1 cellular context compared by ENCODE assay signal in the genomic region with DNA sequence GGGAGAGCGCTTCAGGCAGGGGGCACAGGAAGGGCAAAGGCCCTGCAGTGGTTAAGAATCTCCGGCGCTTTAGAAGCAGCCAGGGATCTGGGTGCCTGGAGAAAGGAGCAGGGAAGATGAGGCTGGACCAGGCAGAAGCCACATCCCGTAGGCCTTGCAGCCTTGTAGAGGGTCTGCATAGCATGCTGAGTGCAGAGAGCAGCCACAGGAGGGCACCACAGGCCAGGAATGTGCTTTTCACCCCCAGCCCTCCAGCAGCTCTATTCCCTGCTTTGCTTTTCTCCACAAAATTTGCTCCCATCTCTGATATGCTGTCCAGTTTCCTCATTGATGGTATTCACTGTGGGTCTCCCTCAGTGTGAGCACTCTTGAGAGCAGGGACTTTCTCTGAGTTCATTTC.
TF ChIP-seq lines count a peak whose summit lies in the region.

No MANE protein-coding gene starts in this region.

TF ChIP-seq in HEK293, 187 proteins besides CTCF, POLR2A, EP300 and RAD21 (continued from another document):
- TF ChIP-seq, protein P1, sequence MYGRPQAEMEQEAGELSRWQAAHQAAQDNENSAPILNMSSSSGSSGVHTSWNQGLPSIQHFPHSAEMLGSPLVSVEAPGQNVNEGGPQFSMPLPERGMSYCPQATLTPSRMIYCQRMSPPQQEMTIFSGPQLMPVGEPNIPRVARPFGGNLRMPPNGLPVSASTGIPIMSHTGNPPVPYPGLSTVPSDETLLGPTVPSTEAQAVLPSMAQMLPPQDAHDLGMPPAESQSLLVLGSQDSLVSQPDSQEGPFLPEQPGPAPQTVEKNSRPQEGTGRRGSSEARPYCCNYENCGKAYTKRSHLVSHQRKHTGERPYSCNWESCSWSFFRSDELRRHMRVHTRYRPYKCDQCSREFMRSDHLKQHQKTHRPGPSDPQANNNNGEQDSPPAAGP (tag by site-specific recombination; IDR thresholded peaks at IDR 0.05) = no peak
- TF ChIP-seq, protein P2, sequence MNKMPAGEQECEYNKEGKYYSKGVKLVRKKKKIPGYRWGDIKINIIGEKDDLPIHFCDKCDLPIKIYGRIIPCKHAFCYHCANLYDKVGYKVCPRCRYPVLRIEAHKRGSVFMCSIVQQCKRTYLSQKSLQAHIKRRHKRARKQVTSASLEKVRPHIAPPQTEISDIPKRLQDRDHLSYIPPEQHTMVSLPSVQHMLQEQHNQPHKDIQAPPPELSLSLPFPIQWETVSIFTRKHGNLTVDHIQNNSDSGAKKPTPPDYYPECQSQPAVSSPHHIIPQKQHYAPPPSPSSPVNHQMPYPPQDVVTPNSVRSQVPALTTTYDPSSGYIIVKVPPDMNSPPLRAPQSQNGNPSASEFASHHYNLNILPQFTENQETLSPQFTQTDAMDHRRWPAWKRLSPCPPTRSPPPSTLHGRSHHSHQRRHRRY (tag by site-specific recombination; IDR thresholded peaks at IDR 0.05) = no peak
- TF ChIP-seq, protein P3, sequence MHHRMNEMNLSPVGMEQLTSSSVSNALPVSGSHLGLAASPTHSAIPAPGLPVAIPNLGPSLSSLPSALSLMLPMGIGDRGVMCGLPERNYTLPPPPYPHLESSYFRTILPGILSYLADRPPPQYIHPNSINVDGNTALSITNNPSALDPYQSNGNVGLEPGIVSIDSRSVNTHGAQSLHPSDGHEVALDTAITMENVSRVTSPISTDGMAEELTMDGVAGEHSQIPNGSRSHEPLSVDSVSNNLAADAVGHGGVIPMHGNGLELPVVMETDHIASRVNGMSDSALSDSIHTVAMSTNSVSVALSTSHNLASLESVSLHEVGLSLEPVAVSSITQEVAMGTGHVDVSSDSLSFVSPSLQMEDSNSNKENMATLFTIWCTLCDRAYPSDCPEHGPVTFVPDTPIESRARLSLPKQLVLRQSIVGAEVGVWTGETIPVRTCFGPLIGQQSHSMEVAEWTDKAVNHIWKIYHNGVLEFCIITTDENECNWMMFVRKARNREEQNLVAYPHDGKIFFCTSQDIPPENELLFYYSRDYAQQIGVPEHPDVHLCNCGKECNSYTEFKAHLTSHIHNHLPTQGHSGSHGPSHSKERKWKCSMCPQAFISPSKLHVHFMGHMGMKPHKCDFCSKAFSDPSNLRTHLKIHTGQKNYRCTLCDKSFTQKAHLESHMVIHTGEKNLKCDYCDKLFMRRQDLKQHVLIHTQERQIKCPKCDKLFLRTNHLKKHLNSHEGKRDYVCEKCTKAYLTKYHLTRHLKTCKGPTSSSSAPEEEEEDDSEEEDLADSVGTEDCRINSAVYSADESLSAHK (tag by site-specific recombination; IDR thresholded peaks at IDR 0.05) = no peak
- TF ChIP-seq KLF7 (tag by site-specific recombination; IDR thresholded peaks at IDR 0.05; ENCODE audit: borderline replicate concordance) = no peak
- no peak for TF ChIP-seq ZNF391 (tag by site-specific recombination; IDR thresholded peaks at IDR 0.05; ENCODE audit: borderline replicate concordance, low read depth)
- no peak for TF ChIP-seq ZNF629 (tag by site-specific recombination; IDR thresholded peaks at IDR 0.05)
- no peak for TF ChIP-seq ZNF239 (tag by site-specific recombination; IDR thresholded peaks at IDR 0.05)
- TF ChIP-seq, protein P4, sequence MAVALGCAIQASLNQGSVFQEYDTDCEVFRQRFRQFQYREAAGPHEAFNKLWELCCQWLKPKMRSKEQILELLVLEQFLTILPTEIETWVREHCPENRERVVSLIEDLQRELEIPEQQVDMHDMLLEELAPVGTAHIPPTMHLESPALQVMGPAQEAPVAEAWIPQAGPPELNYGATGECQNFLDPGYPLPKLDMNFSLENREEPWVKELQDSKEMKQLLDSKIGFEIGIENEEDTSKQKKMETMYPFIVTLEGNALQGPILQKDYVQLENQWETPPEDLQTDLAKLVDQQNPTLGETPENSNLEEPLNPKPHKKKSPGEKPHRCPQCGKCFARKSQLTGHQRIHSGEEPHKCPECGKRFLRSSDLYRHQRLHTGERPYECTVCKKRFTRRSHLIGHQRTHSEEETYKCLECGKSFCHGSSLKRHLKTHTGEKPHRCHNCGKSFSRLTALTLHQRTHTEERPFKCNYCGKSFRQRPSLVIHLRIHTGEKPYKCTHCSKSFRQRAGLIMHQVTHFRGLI (tag by site-specific recombination; IDR thresholded peaks at IDR 0.05) = no peak
- no peak for TF ChIP-seq ZNF211 (tag by site-specific recombination; IDR thresholded peaks at IDR 0.05; ENCODE audit: low read depth)
- peak; percentile 63 for TF ChIP-seq GLIS1 (tag by site-specific recombination; IDR thresholded peaks at IDR 0.05)
- TF ChIP-seq, protein P5, sequence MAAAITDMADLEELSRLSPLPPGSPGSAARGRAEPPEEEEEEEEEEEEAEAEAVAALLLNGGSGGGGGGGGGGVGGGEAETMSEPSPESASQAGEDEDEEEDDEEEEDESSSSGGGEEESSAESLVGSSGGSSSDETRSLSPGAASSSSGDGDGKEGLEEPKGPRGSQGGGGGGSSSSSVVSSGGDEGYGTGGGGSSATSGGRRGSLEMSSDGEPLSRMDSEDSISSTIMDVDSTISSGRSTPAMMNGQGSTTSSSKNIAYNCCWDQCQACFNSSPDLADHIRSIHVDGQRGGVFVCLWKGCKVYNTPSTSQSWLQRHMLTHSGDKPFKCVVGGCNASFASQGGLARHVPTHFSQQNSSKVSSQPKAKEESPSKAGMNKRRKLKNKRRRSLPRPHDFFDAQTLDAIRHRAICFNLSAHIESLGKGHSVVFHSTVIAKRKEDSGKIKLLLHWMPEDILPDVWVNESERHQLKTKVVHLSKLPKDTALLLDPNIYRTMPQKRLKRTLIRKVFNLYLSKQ (tag by site-specific recombination; IDR thresholded peaks at IDR 0.05; ENCODE audit: borderline replicate concordance) = no peak
- no peak for TF ChIP-seq ZNF175 (tag by site-specific recombination; IDR thresholded peaks at IDR 0.05)
- TF ChIP-seq ZNF2 (tag by site-specific recombination; IDR thresholded peaks at IDR 0.05) = peak; percentile 60; the same call in 1 of the 2 replicates
- TF ChIP-seq MEIS1 (CRISPR knock-in tag; IDR thresholded peaks at IDR 0.05; ENCODE audit: borderline replicate concordance) = no peak
- TF ChIP-seq HOXA7 (CRISPR knock-in tag; IDR thresholded peaks at IDR 0.05; ENCODE audit: borderline replicate concordance) = no peak
- no peak for TF ChIP-seq ZNF561 (tag by site-specific recombination; IDR thresholded peaks at IDR 0.05; ENCODE audit: borderline replicate concordance)
- TF ChIP-seq ZSCAN30 (tag by site-specific recombination; IDR thresholded peaks at IDR 0.05) = peak; percentile 44; the same call in 1 of the 2 replicates
- no peak for TF ChIP-seq ZNF292 (tag by site-specific recombination; IDR thresholded peaks at IDR 0.05; ENCODE audit: borderline replicate concordance, low read depth)
- TF ChIP-seq ZNF146 (tag by site-specific recombination; IDR thresholded peaks at IDR 0.05) = no peak
- TF ChIP-seq REPIN1 (tag by site-specific recombination; IDR thresholded peaks at IDR 0.05; ENCODE audit: low read depth) = no peak
- TF ChIP-seq, protein P6, sequence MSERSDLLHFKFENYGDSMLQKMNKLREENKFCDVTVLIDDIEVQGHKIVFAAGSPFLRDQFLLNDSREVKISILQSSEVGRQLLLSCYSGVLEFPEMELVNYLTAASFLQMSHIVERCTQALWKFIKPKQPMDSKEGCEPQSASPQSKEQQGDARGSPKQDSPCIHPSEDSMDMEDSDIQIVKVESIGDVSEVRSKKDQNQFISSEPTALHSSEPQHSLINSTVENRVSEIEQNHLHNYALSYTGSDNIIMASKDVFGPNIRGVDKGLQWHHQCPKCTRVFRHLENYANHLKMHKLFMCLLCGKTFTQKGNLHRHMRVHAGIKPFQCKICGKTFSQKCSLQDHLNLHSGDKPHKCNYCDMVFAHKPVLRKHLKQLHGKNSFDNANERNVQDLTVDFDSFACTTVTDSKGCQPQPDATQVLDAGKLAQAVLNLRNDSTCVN (tag by site-specific recombination; optimal IDR thresholded peaks at IDR 0.05) = peak; percentile 15
- no peak for TF ChIP-seq ZFP3 (tag by site-specific recombination; IDR thresholded peaks at IDR 0.05; ENCODE audit: low read depth)
- no peak for TF ChIP-seq ZBTB1 (tag by site-specific recombination; IDR thresholded peaks at IDR 0.05)
- TF ChIP-seq ZNF132 (tag by site-specific recombination; IDR thresholded peaks at IDR 0.05; ENCODE audit: borderline replicate concordance) = no peak
- TF ChIP-seq, protein P7, sequence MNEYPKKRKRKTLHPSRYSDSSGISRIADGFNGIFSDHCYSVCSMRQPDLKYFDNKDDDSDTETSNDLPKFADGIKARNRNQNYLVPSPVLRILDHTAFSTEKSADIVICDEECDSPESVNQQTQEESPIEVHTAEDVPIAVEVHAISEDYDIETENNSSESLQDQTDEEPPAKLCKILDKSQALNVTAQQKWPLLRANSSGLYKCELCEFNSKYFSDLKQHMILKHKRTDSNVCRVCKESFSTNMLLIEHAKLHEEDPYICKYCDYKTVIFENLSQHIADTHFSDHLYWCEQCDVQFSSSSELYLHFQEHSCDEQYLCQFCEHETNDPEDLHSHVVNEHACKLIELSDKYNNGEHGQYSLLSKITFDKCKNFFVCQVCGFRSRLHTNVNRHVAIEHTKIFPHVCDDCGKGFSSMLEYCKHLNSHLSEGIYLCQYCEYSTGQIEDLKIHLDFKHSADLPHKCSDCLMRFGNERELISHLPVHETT (tag by site-specific recombination; IDR thresholded peaks at IDR 0.05) = no peak
- no peak for TF ChIP-seq PRDM1 (tag by site-specific recombination; IDR thresholded peaks at IDR 0.05)
- TF ChIP-seq, protein P8, sequence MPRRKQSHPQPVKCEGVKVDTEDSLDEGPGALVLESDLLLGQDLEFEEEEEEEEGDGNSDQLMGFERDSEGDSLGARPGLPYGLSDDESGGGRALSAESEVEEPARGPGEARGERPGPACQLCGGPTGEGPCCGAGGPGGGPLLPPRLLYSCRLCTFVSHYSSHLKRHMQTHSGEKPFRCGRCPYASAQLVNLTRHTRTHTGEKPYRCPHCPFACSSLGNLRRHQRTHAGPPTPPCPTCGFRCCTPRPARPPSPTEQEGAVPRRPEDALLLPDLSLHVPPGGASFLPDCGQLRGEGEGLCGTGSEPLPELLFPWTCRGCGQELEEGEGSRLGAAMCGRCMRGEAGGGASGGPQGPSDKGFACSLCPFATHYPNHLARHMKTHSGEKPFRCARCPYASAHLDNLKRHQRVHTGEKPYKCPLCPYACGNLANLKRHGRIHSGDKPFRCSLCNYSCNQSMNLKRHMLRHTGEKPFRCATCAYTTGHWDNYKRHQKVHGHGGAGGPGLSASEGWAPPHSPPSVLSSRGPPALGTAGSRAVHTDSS (tag by site-specific recombination; IDR thresholded peaks at IDR 0.05) = no peak
- TF ChIP-seq ZNF311 (tag by site-specific recombination; IDR thresholded peaks at IDR 0.05; ENCODE audit: borderline replicate concordance) = no peak
- TF ChIP-seq ZBTB17 (tag by site-specific recombination; IDR thresholded peaks at IDR 0.05) = peak; percentile 36
- no peak for TF ChIP-seq BCL11B (tag by site-specific recombination; IDR thresholded peaks at IDR 0.05; ENCODE audit: low read depth)
- TF ChIP-seq ZNF112 (tag by site-specific recombination; IDR thresholded peaks at IDR 0.05) = no peak
- no peak for TF ChIP-seq ZNF37A (tag by site-specific recombination; IDR thresholded peaks at IDR 0.05)
- no peak for TF ChIP-seq ZNF596 (tag by site-specific recombination; IDR thresholded peaks at IDR 0.05)
- no peak for TF ChIP-seq TRIM28 (IDR thresholded peaks at IDR 0.05; ENCODE audit: borderline replicate concordance, low read length)
- TF ChIP-seq, protein P9, sequence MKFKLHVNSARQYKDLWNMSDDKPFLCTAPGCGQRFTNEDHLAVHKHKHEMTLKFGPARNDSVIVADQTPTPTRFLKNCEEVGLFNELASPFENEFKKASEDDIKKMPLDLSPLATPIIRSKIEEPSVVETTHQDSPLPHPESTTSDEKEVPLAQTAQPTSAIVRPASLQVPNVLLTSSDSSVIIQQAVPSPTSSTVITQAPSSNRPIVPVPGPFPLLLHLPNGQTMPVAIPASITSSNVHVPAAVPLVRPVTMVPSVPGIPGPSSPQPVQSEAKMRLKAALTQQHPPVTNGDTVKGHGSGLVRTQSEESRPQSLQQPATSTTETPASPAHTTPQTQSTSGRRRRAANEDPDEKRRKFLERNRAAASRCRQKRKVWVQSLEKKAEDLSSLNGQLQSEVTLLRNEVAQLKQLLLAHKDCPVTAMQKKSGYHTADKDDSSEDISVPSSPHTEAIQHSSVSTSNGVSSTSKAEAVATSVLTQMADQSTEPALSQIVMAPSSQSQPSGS (tag by site-specific recombination; IDR thresholded peaks at IDR 0.05; ENCODE audit: low read depth) = no peak
TF ChIP-seq in HEK293: peak in this region for 12.
